1 cellular context compared by ENCODE assay signal in genomic region chr19:7941895-7942596, GRCh38.
TF ChIP-seq lines count a peak whose summit lies in the region.

No MANE protein-coding gene starts in this region.

TF ChIP-seq in GM12878, 131 proteins besides CTCF, POLR2A, EP300 and RAD21:
- TF ChIP-seq YY1 (IDR thresholded peaks at IDR 0.05; ENCODE audit: low read depth, low read length) (no peak), CREB1 (IDR thresholded peaks at IDR 0.05; ENCODE audit: low read depth) (no peak), SUPT20H (IDR thresholded peaks at IDR 0.05; ENCODE audit: borderline replicate concordance, control insufficient read depth, low read depth, low read length) (no peak), PAX8 (IDR thresholded peaks at IDR 0.05) (no peak), NFIC (IDR thresholded peaks at IDR 0.05; ENCODE audit: low read depth, low read length) (no peak), SRF (IDR thresholded peaks at IDR 0.05; ENCODE audit: low read depth in 2 of 2, low read length in 2 of 2) (no peak), MTA3 (IDR thresholded peaks at IDR 0.05; ENCODE audit: borderline replicate concordance, low read length) (no peak), RUNX3 (IDR thresholded peaks at IDR 0.05; ENCODE audit: low read length) (no peak), ATF2 (IDR thresholded peaks at IDR 0.05; ENCODE audit: low read length) (no peak)
